10 cellular contexts compared by ENCODE assay signal in genomic region chr20:50560867-50561266, GRCh38. TPM values are rescaled to one million over a fixed set of nuclear protein-coding genes. Genes with fewer than 3 reads are reported as not detected.
DNase-seq lines count a peak whose midpoint lies in the region; ATAC-seq and TF ChIP-seq lines count a peak whose summit lies in the region.
"Had no signal": no experiment of that assay in that cellular context is flagged by ENCODE, and none has a peak within 500 bp of the region (broad histone marks: within the 10 kb centered on the region; RNA-seq: fewer than 3 reads in every experiment).

No MANE protein-coding gene starts in this region.

- H3K4me3 ChIP-seq in mesenchymal stem cell (ENCODE audit: insufficient read depth in 1 of 2, low read depth in 1 of 2, low read length in 2 of 2) (no peak overlapping the region), transverse colon (no peak overlapping the region)

- TF ChIP-seq EP300 in transverse colon (IDR thresholded peaks at IDR 0.05; ENCODE audit: low read depth), result no peak

- peak overlapping the region; percentile 19 to 94 for H3K4ac ChIP-seq in mesenchymal stem cell (ENCODE audit: low read depth in 1 of 2, low read length in 2 of 2)

- H3K18ac ChIP-seq in mesenchymal stem cell (ENCODE audit: low read depth in 1 of 2, low read length in 2 of 2), result peak overlapping the region; percentile 84 to 90

- no peak for DNase-seq in activated naive CD4-positive, alpha-beta T cell treated with anti-CD3 and anti-CD28 coated beads for 36 hours
- no peak for DNase-seq in activated naive CD4-positive, alpha-beta T cell (lab: John Stamatoyannopoulos, UW)
- DNase-seq in mesenchymal stem cell (no peak), transverse colon (no peak), cerebellum (ENCODE audit: low spot score) (no peak), HuH-7 (ENCODE audit: low spot score) (no peak)
- DNase-seq: activated gamma-delta T cell treated with Interleukin-2 at 50 U/mL for 16 hours, NCI-H2171 treated with DMSO at 0.1 percent for 48 hours had no signal

- peak overlapping the region; percentile 46 for H3K9ac ChIP-seq in mesenchymal stem cell (ENCODE audit: low read length)

- no peaks in the 10 kb centered on the region for H3K27me3 Mint-ChIP-seq in activated naive CD4-positive, alpha-beta T cell treated with anti-CD3 and anti-CD28 coated beads for 36 hours (ENCODE audit: low read depth)
- H3K27me3 Mint-ChIP-seq in activated naive CD8-positive, alpha-beta T cell, result no peaks in the 10 kb centered on the region

- H3K4me3 Mint-ChIP-seq in activated naive CD4-positive, alpha-beta T cell treated with anti-CD3 and anti-CD28 coated beads for 36 hours, result peak overlapping the region; percentile 89
- peak overlapping the region; percentile 79 for H3K4me3 Mint-ChIP-seq in activated naive CD8-positive, alpha-beta T cell

- H3K27me3 ChIP-seq in mesenchymal stem cell (ENCODE audit: control insufficient read depth in 1 of 2, insufficient read depth in 1 of 2, low read length in 2 of 2) (no peaks in the 10 kb centered on the region), transverse colon (no peaks in the 10 kb centered on the region)

- ATAC-seq in GM19324 (IDR thresholded peaks at IDR 0.05; ENCODE audit: low FRiP score, unreplicated experiment), result no peak

- H2BK15ac ChIP-seq in mesenchymal stem cell (ENCODE audit: low read depth, poor library complexity, severe bottlenecking), result peak overlapping the region; percentile 77

- H3K27ac Mint-ChIP-seq in activated naive CD4-positive, alpha-beta T cell treated with anti-CD3 and anti-CD28 coated beads for 36 hours, result peak overlapping the region; percentile 99
- H3K27ac Mint-ChIP-seq in activated naive CD8-positive, alpha-beta T cell, result peak overlapping the region; percentile 98

- peaks cover 68% of the 10 kb centered on the region for H3K36me3 Mint-ChIP-seq in activated naive CD4-positive, alpha-beta T cell treated with anti-CD3 and anti-CD28 coated beads for 36 hours (ENCODE audit: low read depth)
- peaks cover 7% of the 10 kb centered on the region for H3K36me3 Mint-ChIP-seq in activated naive CD8-positive, alpha-beta T cell

- CTCF ChIA-PET in activated naive CD4-positive, alpha-beta T cell treated with anti-CD3 and anti-CD28 coated beads for 36 hours (lab: Charles Lee), result interaction anchor here (0.9 to 2.3 kb wide), 8 partner anchors 12 to 58 kb away, joined by 3 to 8 read pairs (median 5); partner anchors contain the start of gene PTPN1

- peaks cover 15 to 51% of the 10 kb centered on the region in 2 experiments for H3K36me3 ChIP-seq in mesenchymal stem cell (ENCODE audit: control insufficient read depth in 1 of 2, insufficient read depth in 2 of 2, low read depth in 1 of 2, low read length in 2 of 2)
- peaks cover 0 to 8% (median 0%) of the 10 kb centered on the region in 4 donors for H3K36me3 ChIP-seq in transverse colon

- in situ Hi-C loops in transverse colon (cut with MboI; ENCODE audit: low pct_ligation_motif_present in 1 of 4, low pct_unique_long_range_greater_than_20kb in 1 of 4, low sequenced_read_pairs in 3 of 4), result no loop called here

- peak overlapping the region; percentile 91 for H4K8ac ChIP-seq in mesenchymal stem cell (ENCODE audit: low read length)

- no peak overlapping the region for H2AFZ ChIP-seq in mesenchymal stem cell (ENCODE audit: low read depth, low read length)

- H3K4me2 ChIP-seq in mesenchymal stem cell (ENCODE audit: low read length, poor library complexity, severe bottlenecking), result no peak overlapping the region

- peak overlapping the region; percentile 77 for H2BK5ac ChIP-seq in mesenchymal stem cell (ENCODE audit: low read depth, low read length, poor library complexity, severe bottlenecking)

- no peaks in the 10 kb centered on the region for H3K9me3 Mint-ChIP-seq in activated naive CD4-positive, alpha-beta T cell treated with anti-CD3 and anti-CD28 coated beads for 36 hours
- no peaks in the 10 kb centered on the region for H3K9me3 Mint-ChIP-seq in activated naive CD8-positive, alpha-beta T cell (ENCODE audit: low read depth)

- no peak overlapping the region for H2BK120ac ChIP-seq in mesenchymal stem cell (ENCODE audit: low read depth, low read length)

- H2BK12ac ChIP-seq in mesenchymal stem cell (ENCODE audit: low read length in 2 of 2), result peak overlapping the region; percentile 51 to 73

- peak overlapping the region; percentile 93 for H2AK5ac ChIP-seq in mesenchymal stem cell (ENCODE audit: low read length, severe bottlenecking)

- TF ChIP-seq CTCF in transverse colon (IDR thresholded peaks at IDR 0.05), result no peak

- WGBS in mesenchymal stem cell, result 89% methylated on average over 5 of the region's 5 CpGs
- 70 to 82% methylated on average over 3 to 5 of the region's 5 CpGs for WGBS in transverse colon (ENCODE audit: low coverage in 1 of 2), 2 donors

- H3K4me1 ChIP-seq in mesenchymal stem cell (ENCODE audit: control insufficient read depth, insufficient read depth, low read depth, low read length), result peaks cover 29% of the 10 kb centered on the region
- H3K4me1 ChIP-seq in transverse colon, result peaks cover 9 to 28% (median 14%) of the 10 kb centered on the region in 4 donors

- peak overlapping the region in 1 of 2 experiments; percentile 39 for H3K14ac ChIP-seq in mesenchymal stem cell (ENCODE audit: low read length in 2 of 2)

- H3K27ac ChIP-seq in mesenchymal stem cell (ENCODE audit: low read length, poor library complexity, severe bottlenecking) (peak overlapping the region; percentile 96), transverse colon (peak overlapping the region; percentile 44 to 74 (median 72))

- H3K4me1 Mint-ChIP-seq in activated naive CD4-positive, alpha-beta T cell treated with anti-CD3 and anti-CD28 coated beads for 36 hours (ENCODE audit: low read depth), result peaks cover 87% of the 10 kb centered on the region
- peaks cover 57% of the 10 kb centered on the region for H3K4me1 Mint-ChIP-seq in activated naive CD8-positive, alpha-beta T cell (ENCODE audit: low read depth)

- no peaks in the 10 kb centered on the region for H3K9me3 ChIP-seq in mesenchymal stem cell (ENCODE audit: control insufficient read depth, low read length)
- no peaks in the 10 kb centered on the region for H3K9me3 ChIP-seq in transverse colon

- peaks cover 8% of the 10 kb centered on the region for H3K79me1 ChIP-seq in mesenchymal stem cell (replicated peaks; ENCODE audit: low read length, poor library complexity, severe bottlenecking)

- intact Hi-C loops in activated naive CD4-positive, alpha-beta T cell treated with anti-CD3 and anti-CD28 coated beads for 36 hours (cut with micrococcal nuclease), result loop anchor here (1.0 to 10.0 kb wide), 8 partner anchors 9 to 446 kb away; partner anchors contain the start of genes PTPN1 and UBE2V1
- intact Hi-C loops in transverse colon (cut with DNase I; ENCODE audit: low total_unique reads), result no loop called here

- TF ChIP-seq POLR2A in transverse colon (IDR thresholded peaks at IDR 0.05), result no peak

- H4K91ac ChIP-seq in mesenchymal stem cell (ENCODE audit: low read length), result peak overlapping the region; percentile 87

- peak overlapping the region in 1 of 2 experiments; percentile 6 for H3K23ac ChIP-seq in mesenchymal stem cell (ENCODE audit: low read length in 2 of 2)

RNA-seq across cellular contexts. Expression of gene PTPN1, which starts 50.7 kb away (rescaled TPM):
- 100 to 1,000 TPM; 111 to 119 TPM for total RNA-seq in activated naive CD4-positive, alpha-beta T cell treated with anti-CD3 and anti-CD28 coated beads for 36 hours
- polyA plus RNA-seq in mesenchymal stem cell (2013, experiment 1 of 2), result 66.8 TPM
- 65.2 TPM for polyA plus RNA-seq in mesenchymal stem cell (2013, experiment 2 of 2)
- total RNA-seq in transverse colon (10 to 100 TPM; 19.3 to 34.8 (median 28.8) TPM), cerebellum (13.9 TPM)
